23 cellular contexts compared by ENCODE assay signal in genomic region chr11:97110376-97110775, GRCh38.
DNase-seq lines count a peak whose midpoint lies in the region; ATAC-seq, FAIRE-seq and TF ChIP-seq lines count a peak whose summit lies in the region.
"Had no signal": no experiment of that assay in that cellular context is flagged by ENCODE, and none has a peak within 500 bp of the region (broad histone marks: within the 10 kb centered on the region; RNA-seq: fewer than 3 reads in every experiment).

No MANE protein-coding gene starts in this region.

- H3K9me1 ChIP-seq in IMR-90 (ENCODE audit: insufficient read depth, low read length), result no peaks in the 10 kb centered on the region
- no peaks in the 10 kb centered on the region for H3K9me1 ChIP-seq in K562 (ENCODE audit: control insufficient read depth, insufficient read depth, low read length)

- H3K4me2 ChIP-seq in mammary epithelial cell (ENCODE audit: insufficient read depth, low read depth, low read length) (no peak overlapping the region), IMR-90 (ENCODE audit: low read depth, low read length) (no peak overlapping the region), K562 (ENCODE audit: insufficient read depth, low read length) (no peak overlapping the region)
- H3K4me2 ChIP-seq: BLaER1 had no signal

- no peak overlapping the region for H3K27ac ChIP-seq in mammary epithelial cell (ENCODE audit: insufficient read depth, low read depth, low read length)
- no peak overlapping the region for H3K27ac ChIP-seq in IMR-90 (ENCODE audit: insufficient read depth, low read length)
- H3K27ac ChIP-seq in K562 (ENCODE audit: extremely low read depth, low read depth, low read length), result no peak overlapping the region
- H3K27ac ChIP-seq: BLaER1, HL-60, RWPE1, SK-N-MC had no signal

- no peaks in the 10 kb centered on the region for H3K27me3 Mint-ChIP-seq in MCF 10A (ENCODE audit: insufficient read depth, unreplicated experiment)
- no peaks in the 10 kb centered on the region for H3K27me3 Mint-ChIP-seq in activated CD8-positive, alpha-beta T cell treated with anti-CD3 and anti-CD28 coated beads for 36 hours
- H3K27me3 Mint-ChIP-seq: CD4-positive, CD25-positive, alpha-beta regulatory T cell had no signal

- H3K36me3 Mint-ChIP-seq in MCF 10A (ENCODE audit: insufficient read depth, unreplicated experiment), result no peaks in the 10 kb centered on the region
- no peaks in the 10 kb centered on the region for H3K36me3 Mint-ChIP-seq in activated CD8-positive, alpha-beta T cell treated with anti-CD3 and anti-CD28 coated beads for 36 hours (ENCODE audit: low read depth)
- H3K36me3 Mint-ChIP-seq: CD4-positive, CD25-positive, alpha-beta regulatory T cell had no signal

- no peak overlapping the region for H2AK9ac ChIP-seq in IMR-90 (replicated peaks; ENCODE audit: low read depth, low read length, poor library complexity)

- TF ChIP-seq RAD21 in IMR-90 (IDR thresholded peaks at IDR 0.05; ENCODE audit: low read length) (no peak), K562 (CRISPR knock-in tag; conservative IDR thresholded peaks at IDR 0.05 in 1 of 2, IDR thresholded peaks at IDR 0.05 in 1 of 2) (no peak)

- no peak overlapping the region for H3K4me3 ChIP-seq in mammary epithelial cell (replicated peaks in 1 of 3; ENCODE audit: insufficient read depth in 1 of 3, low read depth in 2 of 3, low read length in 3 of 3)
- no peak overlapping the region for H3K4me3 ChIP-seq in IMR-90 (ENCODE audit: insufficient read depth, low read depth, low read length)
- no peak overlapping the region for H3K4me3 ChIP-seq in K562
- no peak overlapping the region for H3K4me3 ChIP-seq in retinal pigment epithelial cell (ENCODE audit: low read length)
- H3K4me3 ChIP-seq: BLaER1, SK-N-MC had no signal

- H3K23ac ChIP-seq in IMR-90 (ENCODE audit: low read depth, low read length), result no peak overlapping the region

- no peak for TF ChIP-seq EP300 in K562 (IDR thresholded peaks at IDR 0.05; ENCODE audit: low read length)

- no peak overlapping the region for H2BK120ac ChIP-seq in IMR-90 (ENCODE audit: low read depth, low read length)

- H4K5ac ChIP-seq in IMR-90 (ENCODE audit: low read depth, low read length), result no peak overlapping the region

- H2BK15ac ChIP-seq in IMR-90 (ENCODE audit: low read depth, low read length), result no peak overlapping the region

- H3K14ac ChIP-seq in IMR-90 (replicated peaks; ENCODE audit: low read depth, low read length), result no peak overlapping the region

- no peaks in the 10 kb centered on the region for H3K36me3 ChIP-seq in mammary epithelial cell (ENCODE audit: insufficient read depth, low read length)
- no peaks in the 10 kb centered on the region for H3K36me3 ChIP-seq in IMR-90 (ENCODE audit: control insufficient read depth, insufficient read depth, low read length)
- no peaks in the 10 kb centered on the region for H3K36me3 ChIP-seq in K562 (ENCODE audit: control insufficient read depth, insufficient read depth, low read length)
- H3K36me3 ChIP-seq: BLaER1 had no signal

- H3K9me3 Mint-ChIP-seq in MCF 10A (ENCODE audit: unreplicated experiment), result no peaks in the 10 kb centered on the region
- peaks cover 9% of the 10 kb centered on the region for H3K9me3 Mint-ChIP-seq in activated CD8-positive, alpha-beta T cell treated with anti-CD3 and anti-CD28 coated beads for 36 hours

- TF ChIP-seq POLR2A in IMR-90 (IDR thresholded peaks at IDR 0.05; ENCODE audit: low read depth, low read length) (no peak), K562 (conservative IDR thresholded peaks at IDR 0.05) (no peak)

- no peak for FAIRE-seq in K562 (lab: Jason Lieb, UNC)
- FAIRE-seq: H54 had no signal

- H3K9ac ChIP-seq in mammary epithelial cell (ENCODE audit: insufficient read depth, low read length) (no peak overlapping the region), IMR-90 (ENCODE audit: low read depth, low read length) (no peak overlapping the region), K562 (ENCODE audit: insufficient read depth in 1 of 2, low read depth in 2 of 2, low read length in 2 of 2) (no peak overlapping the region)
- H3K9ac ChIP-seq: BLaER1 had no signal

- H3K9me3 ChIP-seq in mammary epithelial cell (replicated peaks; ENCODE audit: insufficient read depth, low read length) (no peaks in the 10 kb centered on the region), IMR-90 (ENCODE audit: control insufficient read depth, insufficient read depth, low read length) (0 out of 2 replicates have a peak, but pooled peaks cover 2% of the 10 kb centered on the region), K562 (replicated peaks; ENCODE audit: control insufficient read depth, insufficient read depth, low read depth, low read length) (no peaks in the 10 kb centered on the region)
- H3K9me3 ChIP-seq: BLaER1 had no signal

- no peak overlapping the region for H3K4ac ChIP-seq in IMR-90 (ENCODE audit: low read depth, low read length)

- no peak overlapping the region for H2BK5ac ChIP-seq in IMR-90 (ENCODE audit: low read depth, low read length, poor library complexity, severe bottlenecking)

- dilution Hi-C loops in mammary epithelial cell (cut with HindIII; ENCODE audit: low sequenced_read_pairs) (no loop called here), IMR-90 (cut with HindIII; ENCODE audit: low sequenced_read_pairs, unreplicated experiment) (no loop called here)

- no peaks in the 10 kb centered on the region for H3K79me2 ChIP-seq in mammary epithelial cell (ENCODE audit: insufficient read depth, low read length)
- no peaks in the 10 kb centered on the region for H3K79me2 ChIP-seq in K562 (ENCODE audit: control insufficient read depth, insufficient read depth, low read length)

- no peak overlapping the region for H3K27ac Mint-ChIP-seq in MCF 10A (ENCODE audit: low read depth, unreplicated experiment)
- H3K27ac Mint-ChIP-seq in activated CD8-positive, alpha-beta T cell treated with anti-CD3 and anti-CD28 coated beads for 36 hours, result no peak overlapping the region
- H3K27ac Mint-ChIP-seq: CD4-positive, CD25-positive, alpha-beta regulatory T cell had no signal

- H2AFZ ChIP-seq in mammary epithelial cell (ENCODE audit: low read depth, low read length) (no peak overlapping the region), IMR-90 (replicated peaks; ENCODE audit: low read length, poor library complexity) (no peak overlapping the region), K562 (ENCODE audit: low read depth, low read length) (no peak overlapping the region)

- no peaks in the 10 kb centered on the region for H3K4me1 Mint-ChIP-seq in MCF 10A (ENCODE audit: insufficient read depth, unreplicated experiment)
- no peaks in the 10 kb centered on the region for H3K4me1 Mint-ChIP-seq in activated CD8-positive, alpha-beta T cell treated with anti-CD3 and anti-CD28 coated beads for 36 hours (ENCODE audit: low read depth)
- H3K4me1 Mint-ChIP-seq: CD4-positive, CD25-positive, alpha-beta regulatory T cell had no signal

- no peak overlapping the region for H3K4me3 Mint-ChIP-seq in MCF 10A (ENCODE audit: unreplicated experiment)
- H3K4me3 Mint-ChIP-seq in activated CD8-positive, alpha-beta T cell treated with anti-CD3 and anti-CD28 coated beads for 36 hours, result no peak overlapping the region
- H3K4me3 Mint-ChIP-seq: CD4-positive, CD25-positive, alpha-beta regulatory T cell had no signal

- BruUV-seq in MCF 10A (replicated peaks; lab: Mats Ljungman, UMichigan), result no TSS peak
- no TSS peak for BruUV-seq in mammary epithelial cell (replicated peaks; lab: Mats Ljungman, UMichigan)
- BruUV-seq in IMR-90 (replicated peaks; lab: Mats Ljungman, UMichigan), result no TSS peak
- BruUV-seq in K562 (replicated peaks; lab: Mats Ljungman, UMichigan), result no TSS peak

- intact Hi-C loops in MCF 10A (cut with micrococcal nuclease) (no loop called here), mammary epithelial cell (cut with micrococcal nuclease) (no loop called here), IMR-90 (cut with micrococcal nuclease) (no loop called here), K562 (cut with micrococcal nuclease) (no loop called here)
- intact Hi-C loops in activated CD8-positive, alpha-beta T cell treated with anti-CD3 and anti-CD28 coated beads for 36 hours (cut with micrococcal nuclease), result no loop called here

- in situ Hi-C loops in mammary epithelial cell (cut with MboI; ENCODE audit: low sequenced_read_pairs in 2 of 2), result no loop called here
- in situ Hi-C loops in IMR-90 (cut with MboI; ENCODE audit: low sequenced_read_pairs), result no loop called here
- in situ Hi-C loops in K562 (cut with MboI), result no loop called here

- H4K20me1 ChIP-seq in mammary epithelial cell (ENCODE audit: insufficient read depth, low read length), result no peaks in the 10 kb centered on the region
- H4K20me1 ChIP-seq in IMR-90 (ENCODE audit: insufficient read depth, low read length), result no peaks in the 10 kb centered on the region
- H4K20me1 ChIP-seq in K562 (replicated peaks; ENCODE audit: control insufficient read depth, insufficient read depth, low read length), result no peaks in the 10 kb centered on the region
- H4K20me1 ChIP-seq: BLaER1 had no signal

- DNase-seq in MCF 10A (ENCODE audit: unreplicated experiment), result peak; percentile 61
- no peak for DNase-seq in mammary epithelial cell
- no peak for DNase-seq in IMR-90
- DNase-seq in K562 (ENCODE audit: extremely low read depth in 1 of 4, low spot score in 3 of 4), result no peak
- peak; percentile 8 for DNase-seq in retinal pigment epithelial cell (ENCODE audit: low read depth)
- DNase-seq in SW480 (ENCODE audit: low spot score), result no peak
- DNase-seq in activated CD8-positive, alpha-beta T cell treated with anti-CD3 and anti-CD28 coated beads for 36 hours, result no peak
- DNase-seq: CD4-positive, CD25-positive, alpha-beta regulatory T cell; DMS153; KG1; MM.1S; NCI-H1092; NCI-H1417 treated with DMSO at 0.1 percent for 48 hours; NCI-H1694 treated with DMSO at 0.1 percent for 48 hours; NCI-H2227 treated with DMSO at 0.1 percent for 48 hours; NCI-H526 treated with DMSO at 0.1 percent for 48 hours; SHP77 had no signal

- no peaks in the 10 kb centered on the region for H3K79me1 ChIP-seq in IMR-90 (ENCODE audit: low read depth in 1 of 2, low read length in 2 of 2)

- H2AK5ac ChIP-seq in IMR-90 (ENCODE audit: low read depth, low read length), result no peak overlapping the region

- H3K18ac ChIP-seq in IMR-90 (ENCODE audit: low read depth, low read length), result no peak overlapping the region

- no peak overlapping the region for H4K91ac ChIP-seq in IMR-90 (ENCODE audit: insufficient read depth, low read depth, low read length)

- CTCF ChIA-PET in MCF 10A (lab: Yijun Ruan, JAX) (interaction anchor here (1.0 kb wide), 1 partner anchor 647 kb away, joined by 5 read pairs; no protein-coding TSS in a partner anchor), mammary epithelial cell (lab: Charles Lee; ENCODE audit: low non-redundant PET) (no interaction called here), IMR-90 (lab: Yijun Ruan, JAX) (no interaction called here), K562 (lab: Yijun Ruan, JAX; ENCODE audit: low intra/inter-chr PET ratio) (interaction anchor here (1.1 kb wide), 1 partner anchor 12 kb away, joined by 3 read pairs; no protein-coding TSS in a partner anchor)
- CTCF ChIA-PET in activated CD8-positive, alpha-beta T cell treated with anti-CD3 and anti-CD28 coated beads for 36 hours (lab: Charles Lee), result no interaction called here

- H3K27me3 ChIP-seq in mammary epithelial cell (ENCODE audit: insufficient read depth, low read length), result no peaks in the 10 kb centered on the region
- H3K27me3 ChIP-seq in IMR-90 (ENCODE audit: control insufficient read depth, insufficient read depth, low read length), result no peaks in the 10 kb centered on the region
- no peaks in the 10 kb centered on the region for H3K27me3 ChIP-seq in K562 (ENCODE audit: control insufficient read depth in 2 of 2, insufficient read depth in 2 of 2, low read length in 2 of 2)
- H3K27me3 ChIP-seq: BLaER1 had no signal

- no peak for ATAC-seq in IMR-90 (ENCODE audit: low read depth)
- no peak for ATAC-seq in K562
- no peak for ATAC-seq in HG03571 (IDR thresholded peaks at IDR 0.05; ENCODE audit: unreplicated experiment)
- ATAC-seq in activated CD8-positive, alpha-beta T cell treated with anti-CD3 and anti-CD28 coated beads for 36 hours, result no peak

- TF ChIP-seq CTCF in MCF 10A (IDR thresholded peaks at IDR 0.05; ENCODE audit: unreplicated experiment) (no peak), mammary epithelial cell (conservative IDR thresholded peaks at IDR 0.05 in 1 of 2, IDR thresholded peaks at IDR 0.05 in 1 of 2; ENCODE audit: extremely low read depth in 1 of 2, insufficient read depth in 1 of 2, low read depth in 1 of 2, low read length in 2 of 2) (no peak), IMR-90 (conservative IDR thresholded peaks at IDR 0.05; ENCODE audit: low read depth, low read length) (no peak), K562 (IDR thresholded peaks at IDR 0.05 in 2 of 3, conservative IDR thresholded peaks at IDR 0.05 in 1 of 3; ENCODE audit: insufficient read depth in 2 of 3, low read depth in 1 of 3, low read length in 3 of 3) (no peak), retinal pigment epithelial cell (conservative IDR thresholded peaks at IDR 0.05; ENCODE audit: low read depth, low read length) (no peak)
- no peak for TF ChIP-seq CTCF in activated CD8-positive, alpha-beta T cell treated with anti-CD3 and anti-CD28 coated beads for 36 hours (IDR thresholded peaks at IDR 0.05)

- H2BK20ac ChIP-seq in IMR-90 (ENCODE audit: low read depth, low read length), result no peak overlapping the region

- POLR2A ChIA-PET in MCF 10A (lab: Yijun Ruan, JAX), result no interaction called here
- POLR2A ChIA-PET in IMR-90 (lab: Charles Lee; ENCODE audit: unreplicated experiment), result no interaction called here
- POLR2A ChIA-PET in K562 (lab: Yijun Ruan, JAX), result no interaction called here
- POLR2A ChIA-PET in activated CD8-positive, alpha-beta T cell treated with anti-CD3 and anti-CD28 coated beads for 36 hours (lab: Charles Lee), result no interaction called here

- H3K56ac ChIP-seq in IMR-90 (ENCODE audit: extremely low read depth, insufficient read depth, low read length), result no peak overlapping the region

- no peak overlapping the region for H4K8ac ChIP-seq in IMR-90 (ENCODE audit: low read depth in 2 of 2, low read length in 2 of 2)

- H3K4me1 ChIP-seq in mammary epithelial cell (ENCODE audit: insufficient read depth, low read length), result no peaks in the 10 kb centered on the region
- no peaks in the 10 kb centered on the region for H3K4me1 ChIP-seq in IMR-90 (ENCODE audit: control insufficient read depth, insufficient read depth, low read length)
- no peaks in the 10 kb centered on the region for H3K4me1 ChIP-seq in K562 (replicated peaks in 1 of 2; ENCODE audit: control insufficient read depth in 2 of 2, insufficient read depth in 2 of 2, low read length in 2 of 2)
- H3K4me1 ChIP-seq: BLaER1 had no signal

- WGBS in mammary epithelial cell (ENCODE audit: low coverage, missing lambda C conversion rate), result 74% methylated on average over 4 of the region's 4 CpGs
- WGBS in IMR-90 (ENCODE audit: extremely low coverage in 2 of 2, insufficient read length in 1 of 2), 2 experiments, result 20% methylated on average over 1 of the region's 4 CpGs; no CpG with 5 or more reads in 1 of the 2 experiments
- whole genome bisulfite sequencing in K562 (ENCODE audit: insufficient coverage, low coverage, missing lambda C conversion rate), result 2% methylated on average over 4 of the region's 4 CpGs

Comparison
In these comparisons a context has a peak if more than half of its experiments do, and no peak if none do; other contexts are left out.
1. DNase-seq: peak in MCF 10A (single experiment) and retinal pigment epithelial cell (single experiment); none in mammary epithelial cell (single experiment), IMR-90 (single experiment), K562 (0 of 4), SW480 (single experiment) and activated CD8-positive, alpha-beta T cell treated with anti-CD3 and anti-CD28 coated beads for 36 hours (single experiment).
2. CTCF ChIA-PET loops: an anchor here in MCF 10A (1.0 kb wide) and K562 (1.1 kb wide); none called in mammary epithelial cell, IMR-90 and activated CD8-positive, alpha-beta T cell treated with anti-CD3 and anti-CD28 coated beads for 36 hours.